Comparison of ENCODE assay signal across 2 cellular contexts in genomic region chr17:32909787-32910369, GRCh38.
A peak's percentile ranks its signal among the peaks of the same experiment; 100 is the strongest.
TF ChIP-seq lines count a peak whose summit lies in the region.

No MANE protein-coding gene starts in this region.

TF ChIP-seq in SK-N-SH treated with all-trans-retinoic acid at 6 μM for 48 hours, 23 proteins besides CTCF, POLR2A, EP300 and RAD21 (continued from another document):
- TF ChIP-seq, protein P1, sequence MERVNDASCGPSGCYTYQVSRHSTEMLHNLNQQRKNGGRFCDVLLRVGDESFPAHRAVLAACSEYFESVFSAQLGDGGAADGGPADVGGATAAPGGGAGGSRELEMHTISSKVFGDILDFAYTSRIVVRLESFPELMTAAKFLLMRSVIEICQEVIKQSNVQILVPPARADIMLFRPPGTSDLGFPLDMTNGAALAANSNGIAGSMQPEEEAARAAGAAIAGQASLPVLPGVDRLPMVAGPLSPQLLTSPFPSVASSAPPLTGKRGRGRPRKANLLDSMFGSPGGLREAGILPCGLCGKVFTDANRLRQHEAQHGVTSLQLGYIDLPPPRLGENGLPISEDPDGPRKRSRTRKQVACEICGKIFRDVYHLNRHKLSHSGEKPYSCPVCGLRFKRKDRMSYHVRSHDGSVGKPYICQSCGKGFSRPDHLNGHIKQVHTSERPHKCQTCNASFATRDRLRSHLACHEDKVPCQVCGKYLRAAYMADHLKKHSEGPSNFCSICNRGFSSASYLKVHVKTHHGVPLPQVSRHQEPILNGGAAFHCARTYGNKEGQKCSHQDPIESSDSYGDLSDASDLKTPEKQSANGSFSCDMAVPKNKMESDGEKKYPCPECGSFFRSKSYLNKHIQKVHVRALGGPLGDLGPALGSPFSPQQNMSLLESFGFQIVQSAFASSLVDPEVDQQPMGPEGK (CRISPR knock-in tag; IDR thresholded peaks at IDR 0.05; ENCODE audit: borderline replicate concordance), result no peak
- TF ChIP-seq SNAI2 (CRISPR knock-in tag; IDR thresholded peaks at IDR 0.05) (no peak), ZFP3 (CRISPR knock-in tag; IDR thresholded peaks at IDR 0.05) (no peak), ISL1 (CRISPR knock-in tag; IDR thresholded peaks at IDR 0.05) (no peak)
TF ChIP-seq in SK-N-SH treated with all-trans-retinoic acid at 6 μM for 48 hours: peak in this region for 0.

TF ChIP-seq in GM12878, 131 proteins besides CTCF, POLR2A, EP300 and RAD21 (continued from another document):
- TF ChIP-seq, protein P2, sequence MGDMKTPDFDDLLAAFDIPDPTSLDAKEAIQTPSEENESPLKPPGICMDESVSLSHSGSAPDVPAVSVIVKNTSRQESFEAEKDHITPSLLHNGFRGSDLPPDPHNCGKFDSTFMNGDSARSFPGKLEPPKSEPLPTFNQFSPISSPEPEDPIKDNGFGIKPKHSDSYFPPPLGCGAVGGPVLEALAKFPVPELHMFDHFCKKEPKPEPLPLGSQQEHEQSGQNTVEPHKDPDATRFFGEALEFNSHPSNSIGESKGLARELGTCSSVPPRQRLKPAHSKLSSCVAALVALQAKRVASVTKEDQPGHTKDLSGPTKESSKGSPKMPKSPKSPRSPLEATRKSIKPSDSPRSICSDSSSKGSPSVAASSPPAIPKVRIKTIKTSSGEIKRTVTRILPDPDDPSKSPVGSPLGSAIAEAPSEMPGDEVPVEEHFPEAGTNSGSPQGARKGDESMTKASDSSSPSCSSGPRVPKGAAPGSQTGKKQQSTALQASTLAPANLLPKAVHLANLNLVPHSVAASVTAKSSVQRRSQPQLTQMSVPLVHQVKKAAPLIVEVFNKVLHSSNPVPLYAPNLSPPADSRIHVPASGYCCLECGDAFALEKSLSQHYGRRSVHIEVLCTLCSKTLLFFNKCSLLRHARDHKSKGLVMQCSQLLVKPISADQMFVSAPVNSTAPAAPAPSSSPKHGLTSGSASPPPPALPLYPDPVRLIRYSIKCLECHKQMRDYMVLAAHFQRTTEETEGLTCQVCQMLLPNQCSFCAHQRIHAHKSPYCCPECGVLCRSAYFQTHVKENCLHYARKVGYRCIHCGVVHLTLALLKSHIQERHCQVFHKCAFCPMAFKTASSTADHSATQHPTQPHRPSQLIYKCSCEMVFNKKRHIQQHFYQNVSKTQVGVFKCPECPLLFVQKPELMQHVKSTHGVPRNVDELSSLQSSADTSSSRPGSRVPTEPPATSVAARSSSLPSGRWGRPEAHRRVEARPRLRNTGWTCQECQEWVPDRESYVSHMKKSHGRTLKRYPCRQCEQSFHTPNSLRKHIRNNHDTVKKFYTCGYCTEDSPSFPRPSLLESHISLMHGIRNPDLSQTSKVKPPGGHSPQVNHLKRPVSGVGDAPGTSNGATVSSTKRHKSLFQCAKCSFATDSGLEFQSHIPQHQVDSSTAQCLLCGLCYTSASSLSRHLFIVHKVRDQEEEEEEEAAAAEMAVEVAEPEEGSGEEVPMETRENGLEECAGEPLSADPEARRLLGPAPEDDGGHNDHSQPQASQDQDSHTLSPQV (IDR thresholded peaks at IDR 0.05), result no peak
- no peak for TF ChIP-seq E4F1 (IDR thresholded peaks at IDR 0.05; ENCODE audit: borderline replicate concordance, partially characterized antibody)
- 0 out of 2 replicates have a peak, but pooled peaks have one; percentile 32 for TF ChIP-seq STAT3 (IDR thresholded peaks at IDR 0.05; ENCODE audit: low read depth, low read length)
- TF ChIP-seq IKZF2 (IDR thresholded peaks at IDR 0.05), result peak; percentile 10 to 16; a peak in 1 of 4 replicates
- TF ChIP-seq BHLHE40 (IDR thresholded peaks at IDR 0.05; ENCODE audit: borderline replicate concordance in 1 of 2, low read depth in 2 of 2, low read length in 1 of 2), result no peak
- TF ChIP-seq ZNF384 (IDR thresholded peaks at IDR 0.05; ENCODE audit: borderline replicate concordance, low read depth, low read length), result peak; percentile 64; the same call in 1 of the 2 replicates
- peak; percentile 88 for TF ChIP-seq SMC3 (IDR thresholded peaks at IDR 0.05; ENCODE audit: borderline replicate concordance, low read length)
- no peak for TF ChIP-seq ZZZ3 (IDR thresholded peaks at IDR 0.05; ENCODE audit: control insufficient read depth, insufficient read length, low read depth)
- TF ChIP-seq POLR2AphosphoS5 (IDR thresholded peaks at IDR 0.05; ENCODE audit: low read length), result no peak
- no peak for TF ChIP-seq NFIC (IDR thresholded peaks at IDR 0.05; ENCODE audit: low read depth, low read length)
- no peak for TF ChIP-seq PRDM15 (CRISPR knock-in tag; IDR thresholded peaks at IDR 0.05)
- TF ChIP-seq CHD4 (IDR thresholded peaks at IDR 0.05), result no peak
- TF ChIP-seq PKNOX1 (IDR thresholded peaks at IDR 0.05), result peak; percentile 55; the same call in 1 of the 2 replicates
- TF ChIP-seq NBN (IDR thresholded peaks at IDR 0.05), result 0 out of 2 replicates have a peak, but pooled peaks have one; percentile 51
- peak; percentile 23; the same call in 1 of the 2 replicates for TF ChIP-seq RUNX3 (IDR thresholded peaks at IDR 0.05; ENCODE audit: low read length)
- no peak for TF ChIP-seq SIN3A (IDR thresholded peaks at IDR 0.05; ENCODE audit: low read depth, low read length)
- TF ChIP-seq YY1 (IDR thresholded peaks at IDR 0.05; ENCODE audit: low read depth, low read length), result peak; percentile 43; the same call in 1 of the 2 replicates
- no peak for TF ChIP-seq RELA (IDR thresholded peaks at IDR 0.05; ENCODE audit: borderline replicate concordance, partially characterized antibody)
- no peak for TF ChIP-seq IRF4 (IDR thresholded peaks at IDR 0.05; ENCODE audit: low read depth, low read length)
- TF ChIP-seq, protein P3, sequence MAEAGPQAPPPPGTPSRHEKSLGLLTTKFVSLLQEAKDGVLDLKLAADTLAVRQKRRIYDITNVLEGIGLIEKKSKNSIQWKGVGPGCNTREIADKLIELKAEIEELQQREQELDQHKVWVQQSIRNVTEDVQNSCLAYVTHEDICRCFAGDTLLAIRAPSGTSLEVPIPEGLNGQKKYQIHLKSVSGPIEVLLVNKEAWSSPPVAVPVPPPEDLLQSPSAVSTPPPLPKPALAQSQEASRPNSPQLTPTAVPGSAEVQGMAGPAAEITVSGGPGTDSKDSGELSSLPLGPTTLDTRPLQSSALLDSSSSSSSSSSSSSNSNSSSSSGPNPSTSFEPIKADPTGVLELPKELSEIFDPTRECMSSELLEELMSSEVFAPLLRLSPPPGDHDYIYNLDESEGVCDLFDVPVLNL (IDR thresholded peaks at IDR 0.05; ENCODE audit: low read depth, low read length), result no peak
- TF ChIP-seq CEBPB (IDR thresholded peaks at IDR 0.05; ENCODE audit: borderline replicate concordance in 1 of 2, low read depth in 2 of 2, low read length in 2 of 2), result no peak
- TF ChIP-seq, protein P4, sequence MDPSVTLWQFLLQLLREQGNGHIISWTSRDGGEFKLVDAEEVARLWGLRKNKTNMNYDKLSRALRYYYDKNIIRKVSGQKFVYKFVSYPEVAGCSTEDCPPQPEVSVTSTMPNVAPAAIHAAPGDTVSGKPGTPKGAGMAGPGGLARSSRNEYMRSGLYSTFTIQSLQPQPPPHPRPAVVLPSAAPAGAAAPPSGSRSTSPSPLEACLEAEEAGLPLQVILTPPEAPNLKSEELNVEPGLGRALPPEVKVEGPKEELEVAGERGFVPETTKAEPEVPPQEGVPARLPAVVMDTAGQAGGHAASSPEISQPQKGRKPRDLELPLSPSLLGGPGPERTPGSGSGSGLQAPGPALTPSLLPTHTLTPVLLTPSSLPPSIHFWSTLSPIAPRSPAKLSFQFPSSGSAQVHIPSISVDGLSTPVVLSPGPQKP (IDR thresholded peaks at IDR 0.05; ENCODE audit: low read depth, low read length), result 0 out of 2 replicates have a peak, but pooled peaks have one; percentile 37
- no peak for TF ChIP-seq HCFC1 (IDR thresholded peaks at IDR 0.05; ENCODE audit: low read length)
- TF ChIP-seq CHD2 (IDR thresholded peaks at IDR 0.05; ENCODE audit: borderline replicate concordance, low read depth, low read length), result no peak
- TF ChIP-seq RBBP5 (conservative IDR thresholded peaks at IDR 0.05), result no peak
